Comparison of ENCODE assay signal across 18 cellular contexts in genomic region chr16:57765160-57765728, GRCh38. TPM values are rescaled to one million over a fixed set of nuclear protein-coding genes. Genes with fewer than 3 reads are reported as not detected.
"Had no signal": no experiment of that assay in that cellular context is flagged by ENCODE, and none has a peak within 500 bp of the region (broad histone marks: within the 10 kb centered on the region; RNA-seq: fewer than 3 reads in every experiment).

No MANE protein-coding gene starts in this region.

- H3K27ac Mint-ChIP-seq: activated CD4-positive, alpha-beta memory T cell treated with anti-CD3 and anti-CD28 coated beads, Interleukin-2, amount 10 ng/mL, durations not matched to agents 7 days and 5 days; activated naive CD4-positive, alpha-beta T cell treated with anti-CD3 and anti-CD28 coated beads, Interleukin-2, amount 10 ng/mL, durations not matched to agents 7 days and 5 days; activated naive CD8-positive, alpha-beta T cell treated with anti-CD3 and anti-CD28 coated beads, Interleukin-2, amount 50 U/mL, for 24 hours; naive thymus-derived CD8-positive, alpha-beta T cell; stimulated activated memory B cell treated with anti-CD40 and anti-IgM and Interleukin-4, amounts not matched to agents 10 μg/mL and 1 μg/mL and 100 μg/mL, for 72 hours; T-helper 17 cell; type B pancreatic cell had no signal

- DNase-seq: activated CD4-positive, alpha-beta T cell treated with anti-CD3 and anti-CD28 coated beads for 4 hours; cortex of kidney; gastrocnemius medialis; heart right ventricle; spleen; stimulated activated CD4-positive, alpha-beta T cell treated with anti-CD3 and anti-CD28 coated beads, Interleukin-4, amount 100 ng/mL, for 4 hours had no signal

- H3K4me1 Mint-ChIP-seq: activated CD4-positive, alpha-beta memory T cell treated with anti-CD3 and anti-CD28 coated beads, Interleukin-2, amount 10 ng/mL, durations not matched to agents 7 days and 5 days; activated naive CD4-positive, alpha-beta T cell treated with anti-CD3 and anti-CD28 coated beads, Interleukin-2, amount 10 ng/mL, durations not matched to agents 7 days and 5 days; immature natural killer cell; naive thymus-derived CD8-positive, alpha-beta T cell; T-helper 17 cell had no signal

- H3K79me2 ChIP-seq: parathyroid adenoma had no signal

- H3K4me3 ChIP-seq: gastrocnemius medialis, heart right ventricle, spleen, testis had no signal

- H2AFZ ChIP-seq: parathyroid adenoma had no signal

- H3K36me3 ChIP-seq: gastrocnemius medialis, neutrophil had no signal

- H3K9me3 Mint-ChIP-seq: activated CD4-positive, alpha-beta memory T cell treated with anti-CD3 and anti-CD28 coated beads, Interleukin-2, amount 10 ng/mL, durations not matched to agents 7 days and 5 days; activated naive CD4-positive, alpha-beta T cell treated with anti-CD3 and anti-CD28 coated beads, Interleukin-2, amount 10 ng/mL, durations not matched to agents 7 days and 5 days; activated naive CD8-positive, alpha-beta T cell treated with anti-CD3 and anti-CD28 coated beads, Interleukin-2, amount 50 U/mL, for 24 hours; activated T-cell treated with anti-CD3 and anti-CD28 coated beads, Interleukin-2, amount 50 U/mL, for 24 hours; immature natural killer cell; naive thymus-derived CD8-positive, alpha-beta T cell; type B pancreatic cell had no signal

- H3K9me3 ChIP-seq: gastrocnemius medialis, heart right ventricle, neutrophil, spleen, testis had no signal

- H3K4me1 ChIP-seq: gastrocnemius medialis, parathyroid adenoma, spleen, testis had no signal

- H3K4me3 Mint-ChIP-seq: activated CD4-positive, alpha-beta memory T cell treated with anti-CD3 and anti-CD28 coated beads, Interleukin-2, amount 10 ng/mL, durations not matched to agents 7 days and 5 days; activated naive CD4-positive, alpha-beta T cell treated with anti-CD3 and anti-CD28 coated beads, Interleukin-2, amount 10 ng/mL, durations not matched to agents 7 days and 5 days; activated naive CD8-positive, alpha-beta T cell treated with anti-CD3 and anti-CD28 coated beads, Interleukin-2, amount 50 U/mL, for 24 hours; activated T-cell treated with anti-CD3 and anti-CD28 coated beads, Interleukin-2, amount 50 U/mL, for 24 hours; immature natural killer cell; naive thymus-derived CD8-positive, alpha-beta T cell; stimulated activated memory B cell treated with anti-CD40 and anti-IgM and Interleukin-4, amounts not matched to agents 10 μg/mL and 1 μg/mL and 100 μg/mL, for 72 hours; T-helper 17 cell; type B pancreatic cell had no signal

- H3K27me3 Mint-ChIP-seq: activated CD4-positive, alpha-beta memory T cell treated with anti-CD3 and anti-CD28 coated beads, Interleukin-2, amount 10 ng/mL, durations not matched to agents 7 days and 5 days; activated naive CD8-positive, alpha-beta T cell treated with anti-CD3 and anti-CD28 coated beads, Interleukin-2, amount 50 U/mL, for 24 hours; activated T-cell treated with anti-CD3 and anti-CD28 coated beads, Interleukin-2, amount 50 U/mL, for 24 hours; naive thymus-derived CD8-positive, alpha-beta T cell; T-helper 17 cell; type B pancreatic cell had no signal

- H3K36me3 Mint-ChIP-seq: activated naive CD4-positive, alpha-beta T cell treated with anti-CD3 and anti-CD28 coated beads, Interleukin-2, amount 10 ng/mL, durations not matched to agents 7 days and 5 days; naive thymus-derived CD8-positive, alpha-beta T cell; stimulated activated memory B cell treated with anti-CD40 and anti-IgM and Interleukin-4, amounts not matched to agents 10 μg/mL and 1 μg/mL and 100 μg/mL, for 72 hours had no signal

- H3K27ac ChIP-seq: neutrophil, parathyroid adenoma, spleen, testis had no signal

- H3K27me3 ChIP-seq: gastrocnemius medialis, heart right ventricle, neutrophil, spleen, testis had no signal

RNA-seq across cellular contexts. Expression of gene KIFC3, which starts 37.0 kb away (rescaled TPM):
- total RNA-seq: activated CD4-positive, alpha-beta memory T cell treated with anti-CD3 and anti-CD28 coated beads, Interleukin-2, amount 10 ng/mL, durations not matched to agents 7 days and 5 days had no signal
